Comparison of ENCODE assay signal across 2 cellular contexts in genomic region chrX:40105791-40106676, GRCh38.
TF ChIP-seq lines count a peak whose summit lies in the region.

No MANE protein-coding gene starts in this region.

TF ChIP-seq in IMR-90, 13 proteins besides CTCF, POLR2A, EP300 and RAD21 (continued from another document):
- TF ChIP-seq ELK1 (IDR thresholded peaks at IDR 0.05; ENCODE audit: borderline replicate concordance, low read depth, low read length) (no peak), CHD1 (IDR thresholded peaks at IDR 0.05; ENCODE audit: low read depth, low read length) (no peak), RCOR1 (IDR thresholded peaks at IDR 0.05; ENCODE audit: insufficient replicate concordance, low read length) (no peak), USF2 (IDR thresholded peaks at IDR 0.05; ENCODE audit: low read depth, low read length) (no peak), MXI1 (IDR thresholded peaks at IDR 0.05; ENCODE audit: borderline replicate concordance, low read depth, low read length) (no peak), SMC3 (IDR thresholded peaks at IDR 0.05; ENCODE audit: low read depth, low read length) (no peak), BHLHE40 (IDR thresholded peaks at IDR 0.05; ENCODE audit: low read depth, low read length) (no peak), RFX5 (IDR thresholded peaks at IDR 0.05; ENCODE audit: low read depth, low read length) (no peak), MAFK (IDR thresholded peaks at IDR 0.05; ENCODE audit: low read depth, low read length) (no peak), MAZ (IDR thresholded peaks at IDR 0.05; ENCODE audit: borderline replicate concordance, low read depth, low read length) (no peak; the same call in 1 of the 2 replicates)

TF ChIP-seq in SK-N-SH, 30 proteins besides CTCF, POLR2A, EP300 and RAD21 (continued from another document):
- TF ChIP-seq FOXM1 (IDR thresholded peaks at IDR 0.05; ENCODE audit: low read depth) (no peak), MAX (IDR thresholded peaks at IDR 0.05; ENCODE audit: low read depth) (peak; percentile 29; the same call in 1 of the 2 replicates), USF2 (IDR thresholded peaks at IDR 0.05; ENCODE audit: borderline replicate concordance, low read depth, low read length) (no peak), NFIC (IDR thresholded peaks at IDR 0.05; ENCODE audit: borderline replicate concordance) (no peak), FOSL2 (IDR thresholded peaks at IDR 0.05; ENCODE audit: borderline replicate concordance, low read depth) (no peak)
TF ChIP-seq in SK-N-SH: peak in this region for 3.
